In the genomic region with DNA sequence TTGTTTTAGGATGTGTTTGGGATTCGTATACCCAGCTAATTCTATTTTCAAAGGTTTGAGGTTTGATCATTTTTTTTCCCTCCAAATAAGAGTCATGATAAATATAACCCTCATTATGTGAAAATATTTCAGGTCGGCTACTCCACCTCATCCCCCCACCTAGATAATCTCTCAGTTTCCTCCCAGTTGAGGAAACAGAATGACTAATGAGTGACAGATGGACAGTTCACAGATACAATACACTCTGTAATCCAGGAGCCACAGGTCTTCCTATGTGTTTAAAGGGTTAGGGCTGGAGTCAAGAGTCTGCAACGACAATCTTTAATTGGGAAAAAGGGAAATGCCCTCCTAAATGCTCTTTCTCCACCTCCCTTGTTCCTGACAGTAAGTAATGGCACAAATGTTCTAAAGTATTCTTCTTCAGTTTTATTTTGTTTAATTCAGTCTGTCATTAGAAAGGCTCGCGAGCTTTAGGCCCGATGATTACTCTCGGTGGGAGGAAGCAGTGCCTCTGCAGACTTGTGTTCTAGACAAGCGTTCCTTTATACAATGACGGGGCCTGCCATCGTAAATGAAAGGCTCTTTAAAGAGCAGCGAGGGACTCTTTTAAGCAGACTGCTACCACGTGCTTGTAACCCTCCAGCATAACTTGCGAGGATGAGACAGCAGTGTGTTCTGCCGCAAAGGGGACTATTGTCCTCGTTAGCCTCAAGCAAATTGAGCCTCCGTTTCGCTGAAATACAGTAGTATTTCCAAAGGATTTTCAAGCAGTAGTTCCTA, we compare ENCODE assay signal across 14 cellular contexts.
DNase-seq lines count a peak whose midpoint lies in the region; ATAC-seq, FAIRE-seq and TF ChIP-seq lines count a peak whose summit lies in the region.
"Had no signal": no experiment of that assay in that cellular context is flagged by ENCODE, and none has a peak within 500 bp of the region (broad histone marks: within the 10 kb centered on the region; RNA-seq: fewer than 3 reads in every experiment).

No MANE protein-coding gene starts in this region.

- H3K9me3 Mint-ChIP-seq in CD14-positive monocyte (no peaks in the 10 kb centered on the region), astrocyte (ENCODE audit: unreplicated experiment) (no peaks in the 10 kb centered on the region), memory B cell (no peaks in the 10 kb centered on the region), osteocyte (ENCODE audit: unreplicated experiment) (no peaks in the 10 kb centered on the region)
- H3K9me3 Mint-ChIP-seq: activated T-helper 2 cell treated with anti-CD3 and anti-CD28 coated beads, Interferon-gamma antibody, Interleukin-2, Interleukin-4, amounts not matched to agents 10 μg/mL and 5 μg/mL and 100 μg/mL, durations not matched to agents 14 hours and 24 hours and 36 hours; central memory CD8-positive, alpha-beta T cell had no signal

- no peaks in the 10 kb centered on the region for H3K4me1 ChIP-seq in astrocyte (ENCODE audit: insufficient read depth, low read length)
- H3K4me1 ChIP-seq in ovary (ENCODE audit: insufficient read depth) = no peaks in the 10 kb centered on the region

- ATAC-seq in HG03432 (IDR thresholded peaks at IDR 0.05; ENCODE audit: unreplicated experiment) (peak; percentile 38), memory B cell (ENCODE audit: low read depth) (no peak)

- no peak for DNase-seq in CD14-positive monocyte (ENCODE audit: low spot score)
- no peak for DNase-seq in astrocyte (ENCODE audit: low read depth)
- DNase-seq in memory B cell (ENCODE audit: low spot score in 2 of 2) = no peak
- no peak for DNase-seq in DMS53 treated with DMSO at 0.1 percent for 48 hours (lab: John Stamatoyannopoulos, UW; ENCODE audit: unreplicated experiment)
- DNase-seq in ovary = no peak
- DNase-seq in osteocyte (ENCODE audit: extremely low spot score, unreplicated experiment) = no peak
- no peak for DNase-seq in posterior vena cava (ENCODE audit: low spot score)
- DNase-seq: activated CD4-positive, alpha-beta T cell treated with anti-CD3 and anti-CD28 coated beads for 4 hours; kidney glomerular epithelial cell; NCI-H510A; SK-N-SH had no signal

- no peaks in the 10 kb centered on the region for H3K27me3 ChIP-seq in astrocyte (ENCODE audit: insufficient read depth, low read length)
- H3K27me3 ChIP-seq in ovary = no peaks in the 10 kb centered on the region

- intact Hi-C loops in CD14-positive monocyte (cut with micrococcal nuclease) = no loop called here
- intact Hi-C loops in ovary (cut with DNase I) = no loop called here
- intact Hi-C loops in posterior vena cava (cut with DNase I) = no loop called here

- no peak overlapping the region for H3K4me2 ChIP-seq in astrocyte (ENCODE audit: low read length)
- H3K4me2 ChIP-seq: SK-N-SH had no signal

- H3K4me3 Mint-ChIP-seq in CD14-positive monocyte = no peak overlapping the region
- H3K4me3 Mint-ChIP-seq in astrocyte (ENCODE audit: unreplicated experiment) = no peak overlapping the region
- H3K4me3 Mint-ChIP-seq in memory B cell = peak overlapping the region; percentile 41
- H3K4me3 Mint-ChIP-seq in osteocyte (ENCODE audit: unreplicated experiment) = no peak overlapping the region
- H3K4me3 Mint-ChIP-seq: central memory CD8-positive, alpha-beta T cell had no signal

- H3K27me3 Mint-ChIP-seq in CD14-positive monocyte (ENCODE audit: low read depth in 3 of 3) (no peaks in the 10 kb centered on the region), astrocyte (ENCODE audit: low read depth, unreplicated experiment) (no peaks in the 10 kb centered on the region), memory B cell (no peaks in the 10 kb centered on the region), osteocyte (ENCODE audit: unreplicated experiment) (no peaks in the 10 kb centered on the region)
- H3K27me3 Mint-ChIP-seq: central memory CD8-positive, alpha-beta T cell had no signal

- H3K4me1 Mint-ChIP-seq in CD14-positive monocyte (peaks cover 24% of the 10 kb centered on the region), astrocyte (ENCODE audit: low read depth, unreplicated experiment) (no peaks in the 10 kb centered on the region), memory B cell (peaks cover 37% of the 10 kb centered on the region), osteocyte (ENCODE audit: unreplicated experiment) (peaks cover 4% of the 10 kb centered on the region)
- H3K4me1 Mint-ChIP-seq: central memory CD8-positive, alpha-beta T cell had no signal

- TF ChIP-seq CTCF in CD14-positive monocyte (IDR thresholded peaks at IDR 0.05) = no peak
- no peak for TF ChIP-seq CTCF in astrocyte (IDR thresholded peaks at IDR 0.05; ENCODE audit: insufficient read depth, low read depth, low read length)
- no peak for TF ChIP-seq CTCF in ovary (IDR thresholded peaks at IDR 0.05)
- TF ChIP-seq CTCF in osteocyte (IDR thresholded peaks at IDR 0.05) = no peak

- H3K36me3 ChIP-seq in astrocyte (ENCODE audit: insufficient read depth, low read length) = no peaks in the 10 kb centered on the region
- H3K36me3 ChIP-seq in ovary = no peaks in the 10 kb centered on the region

- no peak overlapping the region for H3K4me3 ChIP-seq in astrocyte (ENCODE audit: insufficient read depth, low read depth, low read length)
- no peak overlapping the region for H3K4me3 ChIP-seq in ovary

- no peaks in the 10 kb centered on the region for H4K20me1 ChIP-seq in astrocyte (ENCODE audit: insufficient read depth, low read length)

- peak overlapping the region; percentile 45 for H2AFZ ChIP-seq in astrocyte (ENCODE audit: low read depth, low read length)

- no peak overlapping the region for H3K9ac ChIP-seq in astrocyte (ENCODE audit: low read length)
- H3K9ac ChIP-seq: SK-N-SH had no signal

- no peak overlapping the region for H3K27ac ChIP-seq in astrocyte (ENCODE audit: low read depth, low read length)
- no peak overlapping the region for H3K27ac ChIP-seq in ovary

- H3K36me3 Mint-ChIP-seq in CD14-positive monocyte (peaks cover 41 to 56% of the 10 kb centered on the region in 2 donors), astrocyte (ENCODE audit: low read depth, unreplicated experiment) (no peaks in the 10 kb centered on the region), memory B cell (peaks cover 23% of the 10 kb centered on the region), osteocyte (ENCODE audit: unreplicated experiment) (no peaks in the 10 kb centered on the region)

- no peak for FAIRE-seq in astrocyte (lab: Jason Lieb, UNC)

- WGBS in ovary, 3 donors = 88 to 91% (median 89%) methylated on average over 17 of the region's 17 CpGs

- TF ChIP-seq POLR2A in ovary (IDR thresholded peaks at IDR 0.05) = no peak

- no peak for TF ChIP-seq EP300 in ovary (IDR thresholded peaks at IDR 0.05)

- H3K9me3 ChIP-seq in astrocyte (ENCODE audit: insufficient read depth, low read depth, low read length) (no peaks in the 10 kb centered on the region), ovary (no peaks in the 10 kb centered on the region)
- H3K9me3 ChIP-seq: SK-N-SH had no signal

- H3K27ac Mint-ChIP-seq in CD14-positive monocyte = peak overlapping the region in 4 of 7 donors; percentile 4 to 70 (median 24)
- no peak overlapping the region for H3K27ac Mint-ChIP-seq in astrocyte (ENCODE audit: unreplicated experiment)
- peak overlapping the region; percentile 65 for H3K27ac Mint-ChIP-seq in memory B cell
- H3K27ac Mint-ChIP-seq in osteocyte (ENCODE audit: unreplicated experiment) = no peak overlapping the region
- H3K27ac Mint-ChIP-seq: activated T-helper 2 cell treated with anti-CD3 and anti-CD28 coated beads, Interferon-gamma antibody, Interleukin-2, Interleukin-4, amounts not matched to agents 10 μg/mL and 5 μg/mL and 100 μg/mL, durations not matched to agents 14 hours and 24 hours and 36 hours had no signal

- H3K79me2 ChIP-seq in astrocyte (ENCODE audit: insufficient read depth, low read length) = no peaks in the 10 kb centered on the region

Comparison
In these comparisons a context has a peak if more than half of its experiments do, and no peak if none do; other contexts are left out.
1. H3K27ac Mint-ChIP-seq: peak in CD14-positive monocyte (4 of 7) and memory B cell (single experiment); none in astrocyte (single experiment) and osteocyte (single experiment).